ENCODE assay signal across 1 cellular context in the genomic region with DNA sequence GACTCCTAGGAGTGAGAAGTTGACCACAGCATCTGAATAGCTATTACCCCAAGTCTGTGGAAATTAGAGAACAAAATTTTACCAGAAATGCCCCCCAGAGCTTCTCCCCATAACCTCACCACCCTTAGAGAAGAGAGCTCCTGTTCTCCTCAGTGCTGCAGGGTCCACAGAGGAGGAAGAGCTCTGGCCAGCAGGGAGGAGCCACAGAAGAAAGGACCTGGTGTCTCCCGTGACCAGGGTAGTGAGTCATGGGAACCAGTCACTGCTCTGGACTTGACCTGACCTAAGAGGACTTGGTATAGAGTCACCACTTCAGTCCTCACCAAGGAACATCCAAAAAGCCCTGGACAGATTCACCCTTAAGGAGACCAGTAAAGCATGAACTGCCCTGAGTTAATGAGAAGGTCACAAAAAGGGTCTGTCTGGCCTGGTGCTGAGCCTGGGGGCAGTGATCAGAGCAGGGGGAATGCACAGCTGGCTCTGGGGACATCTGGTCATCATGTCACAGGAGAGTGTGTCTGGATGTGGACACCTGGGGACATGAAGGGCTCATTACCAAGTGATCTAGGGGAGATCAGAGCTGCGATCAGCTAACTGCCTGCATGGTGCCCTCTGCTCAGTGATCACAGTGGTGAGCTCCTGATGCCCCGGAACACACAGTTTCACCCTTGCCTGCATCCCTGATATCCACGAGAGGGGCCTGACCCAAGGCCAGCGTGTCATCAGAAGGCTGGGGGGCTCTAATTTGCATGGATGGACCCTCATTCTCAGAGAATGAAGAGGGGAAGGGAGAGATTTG.
TF ChIP-seq lines count a peak whose summit lies in the region.

No MANE protein-coding gene starts in this region.

TF ChIP-seq in K562, 482 proteins besides CTCF, POLR2A, EP300 and RAD21 (continued from another document and continues in another):
- TF ChIP-seq, protein P1, sequence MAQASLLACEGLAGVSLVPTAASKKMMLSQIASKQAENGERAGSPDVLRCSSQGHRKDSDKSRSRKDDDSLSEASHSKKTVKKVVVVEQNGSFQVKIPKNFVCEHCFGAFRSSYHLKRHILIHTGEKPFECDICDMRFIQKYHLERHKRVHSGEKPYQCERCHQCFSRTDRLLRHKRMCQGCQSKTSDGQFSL (CRISPR knock-in tag; IDR thresholded peaks at IDR 0.05): 0 out of 2 replicates have a peak, but pooled peaks have one; percentile 66
- TF ChIP-seq, protein P1 (tag; IDR thresholded peaks at IDR 0.05): no peak
- TF ChIP-seq FOXK1 (CRISPR knock-in tag; IDR thresholded peaks at IDR 0.05; ENCODE audit: borderline replicate concordance): no peak
- TF ChIP-seq TBL1XR1 (IDR thresholded peaks at IDR 0.05; ENCODE audit: low read length in 2 of 2): 0 out of 4 replicates have a peak, but pooled peaks of 1 of the 2 experiments have one; percentile 65
- TF ChIP-seq MAFK (IDR thresholded peaks at IDR 0.05; ENCODE audit: low read length): peak; percentile 23; the same call in 1 of the 2 replicates
- no peak for TF ChIP-seq E2F3 (CRISPR knock-in tag; IDR thresholded peaks at IDR 0.05)
- peak; percentile 96 for TF ChIP-seq BHLHE40 (IDR thresholded peaks at IDR 0.05; ENCODE audit: low read length)
- TF ChIP-seq, protein P2, sequence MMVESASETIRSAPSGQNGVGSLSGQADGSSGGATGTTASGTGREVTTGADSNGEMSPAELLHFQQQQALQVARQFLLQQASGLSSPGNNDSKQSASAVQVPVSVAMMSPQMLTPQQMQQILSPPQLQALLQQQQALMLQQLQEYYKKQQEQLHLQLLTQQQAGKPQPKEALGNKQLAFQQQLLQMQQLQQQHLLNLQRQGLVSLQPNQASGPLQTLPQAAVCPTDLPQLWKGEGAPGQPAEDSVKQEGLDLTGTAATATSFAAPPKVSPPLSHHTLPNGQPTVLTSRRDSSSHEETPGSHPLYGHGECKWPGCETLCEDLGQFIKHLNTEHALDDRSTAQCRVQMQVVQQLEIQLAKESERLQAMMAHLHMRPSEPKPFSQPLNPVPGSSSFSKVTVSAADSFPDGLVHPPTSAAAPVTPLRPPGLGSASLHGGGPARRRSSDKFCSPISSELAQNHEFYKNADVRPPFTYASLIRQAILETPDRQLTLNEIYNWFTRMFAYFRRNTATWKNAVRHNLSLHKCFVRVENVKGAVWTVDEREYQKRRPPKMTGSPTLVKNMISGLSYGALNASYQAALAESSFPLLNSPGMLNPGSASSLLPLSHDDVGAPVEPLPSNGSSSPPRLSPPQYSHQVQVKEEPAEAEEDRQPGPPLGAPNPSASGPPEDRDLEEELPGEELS (CRISPR knock-in tag; IDR thresholded peaks at IDR 0.05; ENCODE audit: borderline replicate concordance): no peak
- TF ChIP-seq TEAD2 (tag; IDR thresholded peaks at IDR 0.05): no peak
- no peak for TF ChIP-seq ETV5 (CRISPR knock-in tag; IDR thresholded peaks at IDR 0.05; ENCODE audit: low read depth)
- no peak for TF ChIP-seq RB1 (IDR thresholded peaks at IDR 0.05; ENCODE audit: low read depth)
- no peak for TF ChIP-seq TGIF2 (CRISPR knock-in tag; IDR thresholded peaks at IDR 0.05)
- TF ChIP-seq, protein P3, sequence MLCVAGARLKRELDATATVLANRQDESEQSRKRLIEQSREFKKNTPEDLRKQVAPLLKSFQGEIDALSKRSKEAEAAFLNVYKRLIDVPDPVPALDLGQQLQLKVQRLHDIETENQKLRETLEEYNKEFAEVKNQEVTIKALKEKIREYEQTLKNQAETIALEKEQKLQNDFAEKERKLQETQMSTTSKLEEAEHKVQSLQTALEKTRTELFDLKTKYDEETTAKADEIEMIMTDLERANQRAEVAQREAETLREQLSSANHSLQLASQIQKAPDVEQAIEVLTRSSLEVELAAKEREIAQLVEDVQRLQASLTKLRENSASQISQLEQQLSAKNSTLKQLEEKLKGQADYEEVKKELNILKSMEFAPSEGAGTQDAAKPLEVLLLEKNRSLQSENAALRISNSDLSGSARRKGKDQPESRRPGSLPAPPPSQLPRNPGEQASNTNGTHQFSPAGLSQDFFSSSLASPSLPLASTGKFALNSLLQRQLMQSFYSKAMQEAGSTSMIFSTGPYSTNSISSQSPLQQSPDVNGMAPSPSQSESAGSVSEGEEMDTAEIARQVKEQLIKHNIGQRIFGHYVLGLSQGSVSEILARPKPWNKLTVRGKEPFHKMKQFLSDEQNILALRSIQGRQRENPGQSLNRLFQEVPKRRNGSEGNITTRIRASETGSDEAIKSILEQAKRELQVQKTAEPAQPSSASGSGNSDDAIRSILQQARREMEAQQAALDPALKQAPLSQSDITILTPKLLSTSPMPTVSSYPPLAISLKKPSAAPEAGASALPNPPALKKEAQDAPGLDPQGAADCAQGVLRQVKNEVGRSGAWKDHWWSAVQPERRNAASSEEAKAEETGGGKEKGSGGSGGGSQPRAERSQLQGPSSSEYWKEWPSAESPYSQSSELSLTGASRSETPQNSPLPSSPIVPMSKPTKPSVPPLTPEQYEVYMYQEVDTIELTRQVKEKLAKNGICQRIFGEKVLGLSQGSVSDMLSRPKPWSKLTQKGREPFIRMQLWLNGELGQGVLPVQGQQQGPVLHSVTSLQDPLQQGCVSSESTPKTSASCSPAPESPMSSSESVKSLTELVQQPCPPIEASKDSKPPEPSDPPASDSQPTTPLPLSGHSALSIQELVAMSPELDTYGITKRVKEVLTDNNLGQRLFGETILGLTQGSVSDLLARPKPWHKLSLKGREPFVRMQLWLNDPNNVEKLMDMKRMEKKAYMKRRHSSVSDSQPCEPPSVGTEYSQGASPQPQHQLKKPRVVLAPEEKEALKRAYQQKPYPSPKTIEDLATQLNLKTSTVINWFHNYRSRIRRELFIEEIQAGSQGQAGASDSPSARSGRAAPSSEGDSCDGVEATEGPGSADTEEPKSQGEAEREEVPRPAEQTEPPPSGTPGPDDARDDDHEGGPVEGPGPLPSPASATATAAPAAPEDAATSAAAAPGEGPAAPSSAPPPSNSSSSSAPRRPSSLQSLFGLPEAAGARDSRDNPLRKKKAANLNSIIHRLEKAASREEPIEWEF (CRISPR knock-in tag; IDR thresholded peaks at IDR 0.05): no peak
- peak; percentile 95 for TF ChIP-seq SETDB1 (IDR thresholded peaks at IDR 0.05; ENCODE audit: low read length)
- TF ChIP-seq NR2C2 (CRISPR knock-in tag; IDR thresholded peaks at IDR 0.05): 0 out of 2 replicates have a peak, but pooled peaks have one; percentile 40
- TF ChIP-seq NR2C2 (tag; IDR thresholded peaks at IDR 0.05): no peak
- TF ChIP-seq ESRRB (CRISPR knock-in tag; IDR thresholded peaks at IDR 0.05; ENCODE audit: borderline replicate concordance): no peak
- TF ChIP-seq KLF13 (tag; IDR thresholded peaks at IDR 0.05; ENCODE audit: borderline replicate concordance, low read depth): no peak
- TF ChIP-seq NR2F6 (CRISPR knock-in tag; IDR thresholded peaks at IDR 0.05): peak; percentile 67; the same call in 1 of the 2 replicates
- no peak for TF ChIP-seq HNRNPL (IDR thresholded peaks at IDR 0.05; ENCODE audit: low read depth, low read length)
- TF ChIP-seq ZC3H4 (CRISPR knock-in tag; IDR thresholded peaks at IDR 0.05; ENCODE audit: borderline replicate concordance): no peak
- no peak for TF ChIP-seq SLC30A9 (CRISPR knock-in tag; IDR thresholded peaks at IDR 0.05)
- no peak for TF ChIP-seq HDAC1 (IDR thresholded peaks at IDR 0.05)
- TF ChIP-seq SMARCC2 (IDR thresholded peaks at IDR 0.05; ENCODE audit: low read depth): no peak
- TF ChIP-seq, protein P4, sequence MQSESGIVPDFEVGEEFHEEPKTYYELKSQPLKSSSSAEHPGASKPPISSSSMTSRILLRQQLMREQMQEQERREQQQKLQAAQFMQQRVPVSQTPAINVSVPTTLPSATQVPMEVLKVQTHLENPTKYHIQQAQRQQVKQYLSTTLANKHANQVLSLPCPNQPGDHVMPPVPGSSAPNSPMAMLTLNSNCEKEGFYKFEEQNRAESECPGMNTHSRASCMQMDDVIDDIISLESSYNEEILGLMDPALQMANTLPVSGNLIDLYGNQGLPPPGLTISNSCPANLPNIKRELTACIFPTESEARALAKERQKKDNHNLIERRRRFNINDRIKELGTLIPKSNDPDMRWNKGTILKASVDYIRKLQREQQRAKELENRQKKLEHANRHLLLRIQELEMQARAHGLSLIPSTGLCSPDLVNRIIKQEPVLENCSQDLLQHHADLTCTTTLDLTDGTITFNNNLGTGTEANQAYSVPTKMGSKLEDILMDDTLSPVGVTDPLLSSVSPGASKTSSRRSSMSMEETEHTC (IDR thresholded peaks at IDR 0.05): peak; percentile 45; the same call in 1 of the 2 replicates
- no peak for TF ChIP-seq TFAM (CRISPR knock-in tag; conservative IDR thresholded peaks at IDR 0.05)
- no peak for TF ChIP-seq HMG20B (CRISPR knock-in tag; IDR thresholded peaks at IDR 0.05)
- no peak for TF ChIP-seq TAF1 (IDR thresholded peaks at IDR 0.05; ENCODE audit: control insufficient read depth, extremely low read depth, insufficient read depth, low read length, severe bottlenecking)
- no peak for TF ChIP-seq HIVEP1 (CRISPR knock-in tag; IDR thresholded peaks at IDR 0.05)
- TF ChIP-seq, protein P5, sequence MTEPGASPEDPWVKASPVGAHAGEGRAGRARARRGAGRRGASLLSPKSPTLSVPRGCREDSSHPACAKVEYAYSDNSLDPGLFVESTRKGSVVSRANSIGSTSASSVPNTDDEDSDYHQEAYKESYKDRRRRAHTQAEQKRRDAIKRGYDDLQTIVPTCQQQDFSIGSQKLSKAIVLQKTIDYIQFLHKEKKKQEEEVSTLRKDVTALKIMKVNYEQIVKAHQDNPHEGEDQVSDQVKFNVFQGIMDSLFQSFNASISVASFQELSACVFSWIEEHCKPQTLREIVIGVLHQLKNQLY (CRISPR knock-in tag; conservative IDR thresholded peaks at IDR 0.05): no peak
- TF ChIP-seq SRF (CRISPR knock-in tag; IDR thresholded peaks at IDR 0.05): peak in 1 of 2 experiments; percentile 77; a peak in 1 of 4 replicates
- TF ChIP-seq, protein P6, sequence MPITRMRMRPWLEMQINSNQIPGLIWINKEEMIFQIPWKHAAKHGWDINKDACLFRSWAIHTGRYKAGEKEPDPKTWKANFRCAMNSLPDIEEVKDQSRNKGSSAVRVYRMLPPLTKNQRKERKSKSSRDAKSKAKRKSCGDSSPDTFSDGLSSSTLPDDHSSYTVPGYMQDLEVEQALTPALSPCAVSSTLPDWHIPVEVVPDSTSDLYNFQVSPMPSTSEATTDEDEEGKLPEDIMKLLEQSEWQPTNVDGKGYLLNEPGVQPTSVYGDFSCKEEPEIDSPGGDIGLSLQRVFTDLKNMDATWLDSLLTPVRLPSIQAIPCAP (CRISPR knock-in tag; IDR thresholded peaks at IDR 0.05; ENCODE audit: borderline replicate concordance): no peak
- TF ChIP-seq CCNT2 (IDR thresholded peaks at IDR 0.05; ENCODE audit: borderline replicate concordance, extremely low read depth, insufficient read length, low read depth, low read length): no peak
- TF ChIP-seq, protein P7, sequence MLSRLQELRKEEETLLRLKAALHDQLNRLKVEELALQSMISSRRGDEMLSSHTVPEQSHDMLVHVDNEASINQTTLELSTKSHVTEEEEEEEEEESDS (CRISPR knock-in tag; IDR thresholded peaks at IDR 0.05): no peak
- TF ChIP-seq ZFP36 (IDR thresholded peaks at IDR 0.05; ENCODE audit: low read depth, low read length, partially characterized antibody): no peak
- TF ChIP-seq, protein P8, sequence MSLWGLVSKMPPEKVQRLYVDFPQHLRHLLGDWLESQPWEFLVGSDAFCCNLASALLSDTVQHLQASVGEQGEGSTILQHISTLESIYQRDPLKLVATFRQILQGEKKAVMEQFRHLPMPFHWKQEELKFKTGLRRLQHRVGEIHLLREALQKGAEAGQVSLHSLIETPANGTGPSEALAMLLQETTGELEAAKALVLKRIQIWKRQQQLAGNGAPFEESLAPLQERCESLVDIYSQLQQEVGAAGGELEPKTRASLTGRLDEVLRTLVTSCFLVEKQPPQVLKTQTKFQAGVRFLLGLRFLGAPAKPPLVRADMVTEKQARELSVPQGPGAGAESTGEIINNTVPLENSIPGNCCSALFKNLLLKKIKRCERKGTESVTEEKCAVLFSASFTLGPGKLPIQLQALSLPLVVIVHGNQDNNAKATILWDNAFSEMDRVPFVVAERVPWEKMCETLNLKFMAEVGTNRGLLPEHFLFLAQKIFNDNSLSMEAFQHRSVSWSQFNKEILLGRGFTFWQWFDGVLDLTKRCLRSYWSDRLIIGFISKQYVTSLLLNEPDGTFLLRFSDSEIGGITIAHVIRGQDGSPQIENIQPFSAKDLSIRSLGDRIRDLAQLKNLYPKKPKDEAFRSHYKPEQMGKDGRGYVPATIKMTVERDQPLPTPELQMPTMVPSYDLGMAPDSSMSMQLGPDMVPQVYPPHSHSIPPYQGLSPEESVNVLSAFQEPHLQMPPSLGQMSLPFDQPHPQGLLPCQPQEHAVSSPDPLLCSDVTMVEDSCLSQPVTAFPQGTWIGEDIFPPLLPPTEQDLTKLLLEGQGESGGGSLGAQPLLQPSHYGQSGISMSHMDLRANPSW (CRISPR knock-in tag; IDR thresholded peaks at IDR 0.05): peak; percentile 61; the same call in 1 of the 2 replicates
- TF ChIP-seq, protein P9, sequence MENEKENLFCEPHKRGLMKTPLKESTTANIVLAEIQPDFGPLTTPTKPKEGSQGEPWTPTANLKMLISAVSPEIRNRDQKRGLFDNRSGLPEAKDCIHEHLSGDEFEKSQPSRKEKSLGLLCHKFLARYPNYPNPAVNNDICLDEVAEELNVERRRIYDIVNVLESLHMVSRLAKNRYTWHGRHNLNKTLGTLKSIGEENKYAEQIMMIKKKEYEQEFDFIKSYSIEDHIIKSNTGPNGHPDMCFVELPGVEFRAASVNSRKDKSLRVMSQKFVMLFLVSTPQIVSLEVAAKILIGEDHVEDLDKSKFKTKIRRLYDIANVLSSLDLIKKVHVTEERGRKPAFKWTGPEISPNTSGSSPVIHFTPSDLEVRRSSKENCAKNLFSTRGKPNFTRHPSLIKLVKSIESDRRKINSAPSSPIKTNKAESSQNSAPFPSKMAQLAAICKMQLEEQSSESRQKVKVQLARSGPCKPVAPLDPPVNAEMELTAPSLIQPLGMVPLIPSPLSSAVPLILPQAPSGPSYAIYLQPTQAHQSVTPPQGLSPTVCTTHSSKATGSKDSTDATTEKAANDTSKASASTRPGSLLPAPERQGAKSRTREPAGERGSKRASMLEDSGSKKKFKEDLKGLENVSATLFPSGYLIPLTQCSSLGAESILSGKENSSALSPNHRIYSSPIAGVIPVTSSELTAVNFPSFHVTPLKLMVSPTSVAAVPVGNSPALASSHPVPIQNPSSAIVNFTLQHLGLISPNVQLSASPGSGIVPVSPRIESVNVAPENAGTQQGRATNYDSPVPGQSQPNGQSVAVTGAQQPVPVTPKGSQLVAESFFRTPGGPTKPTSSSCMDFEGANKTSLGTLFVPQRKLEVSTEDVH (IDR thresholded peaks at IDR 0.05; ENCODE audit: low read depth, partially characterized antibody): no peak
- no peak for TF ChIP-seq ZNF23 (CRISPR knock-in tag; IDR thresholded peaks at IDR 0.05)
- TF ChIP-seq RFX1 (IDR thresholded peaks at IDR 0.05): no peak
- TF ChIP-seq NR1H2 (CRISPR knock-in tag; IDR thresholded peaks at IDR 0.05): no peak
- TF ChIP-seq MTA3 (IDR thresholded peaks at IDR 0.05; ENCODE audit: borderline replicate concordance): no peak
- no peak for TF ChIP-seq MEF2D (tag; conservative IDR thresholded peaks at IDR 0.05; ENCODE audit: low read depth)
- no peak for TF ChIP-seq PYGO2 (tag; IDR thresholded peaks at IDR 0.05)
- no peak for TF ChIP-seq ILF3 (IDR thresholded peaks at IDR 0.05; ENCODE audit: borderline replicate concordance)
- TF ChIP-seq CBFA2T2 (conservative IDR thresholded peaks at IDR 0.05): no peak
- TF ChIP-seq NCOA4 (IDR thresholded peaks at IDR 0.05; ENCODE audit: partially characterized antibody): no peak
- TF ChIP-seq PHTF2 (CRISPR knock-in tag; IDR thresholded peaks at IDR 0.05): no peak; the same call in 1 of the 2 replicates
